ENCODE assay signal across 11 cellular contexts in the genomic region with DNA sequence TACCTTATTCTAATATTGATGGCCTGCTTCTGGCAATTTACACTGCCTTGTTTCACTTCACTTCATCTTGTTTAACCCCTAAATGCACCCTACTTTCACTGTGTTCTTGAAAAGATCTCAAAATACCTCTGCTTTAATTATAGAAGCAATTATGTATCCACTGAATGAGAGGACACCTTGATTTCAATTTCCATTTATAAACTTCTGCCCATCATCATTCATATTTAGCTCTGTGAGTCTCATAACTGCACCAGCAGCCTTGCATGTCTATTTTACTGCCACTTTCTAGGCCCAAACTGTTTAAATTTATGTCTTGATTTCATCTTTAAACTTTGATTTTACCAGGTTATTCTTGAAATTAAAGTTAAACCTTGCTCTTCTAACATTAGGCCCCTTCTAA. TPM values are rescaled to one million over a fixed set of nuclear protein-coding genes. Genes with fewer than 3 reads are reported as not detected.
DNase-seq lines count a peak whose midpoint lies in the region; ATAC-seq and TF ChIP-seq lines count a peak whose summit lies in the region.
"Had no signal": no experiment of that assay in that cellular context is flagged by ENCODE, and none has a peak within 500 bp of the region (broad histone marks: within the 10 kb centered on the region; RNA-seq: fewer than 3 reads in every experiment).

No MANE protein-coding gene starts in this region.

- no peaks in the 10 kb centered on the region for H3K27me3 Mint-ChIP-seq in CD14-positive monocyte (ENCODE audit: low read depth in 3 of 3)
- H3K27me3 Mint-ChIP-seq in brain: no peaks in the 10 kb centered on the region
- H3K27me3 Mint-ChIP-seq in naive B cell: no peaks in the 10 kb centered on the region

- H3K4me3 Mint-ChIP-seq in CD14-positive monocyte (no peak overlapping the region), brain (peak overlapping the region in 3 of 5 experiments; percentile 0 to 18 (median 4)), naive B cell (peak overlapping the region in 2 of 8 donors; percentile 18 to 32)

- in situ Hi-C loops in HAP-1 (cut with MboI; ENCODE audit: low sequenced_read_pairs): no loop called here

- H3K4me3 ChIP-seq in HEK293 (ENCODE audit: low read depth, low read length): no peak overlapping the region
- no peak overlapping the region for H3K4me3 ChIP-seq in HAP-1

- POLR2A ChIA-PET in HEK293 (lab: Yijun Ruan, JAX): no interaction called here

- H3K27ac Mint-ChIP-seq in CD14-positive monocyte: peak overlapping the region in 4 of 7 donors; percentile 0 to 33 (median 14)
- H3K27ac Mint-ChIP-seq in brain: peak overlapping the region in 4 of 5 experiments; percentile 22 to 56 (median 44)
- peak overlapping the region in 5 of 6 donors; percentile 41 to 75 (median 59) for H3K27ac Mint-ChIP-seq in naive B cell

- H3K27ac ChIP-seq in HEK293 (ENCODE audit: extremely low read depth, low read depth, low read length): 0 out of 2 replicates have a peak overlapping the region, but pooled peaks have one; percentile 21

- CTCF ChIA-PET in HEK293 (lab: Yijun Ruan, JAX): no interaction called here

- H3K9me3 Mint-ChIP-seq in CD14-positive monocyte (no peaks in the 10 kb centered on the region), brain (no peaks in the 10 kb centered on the region), naive B cell (no peaks in the 10 kb centered on the region)

- no peaks in the 10 kb centered on the region for H3K27me3 ChIP-seq in HAP-1 (ENCODE audit: low read depth)

- no peak for DNase-seq in CD14-positive monocyte (ENCODE audit: low spot score)
- no peak for DNase-seq in naive B cell
- DNase-seq in HAP-1 (ENCODE audit: low spot score in 2 of 2): no peak
- no peak for DNase-seq in effector CD4-positive, alpha-beta T cell
- DNase-seq in sciatic nerve (ENCODE audit: low spot score): no peak
- DNase-seq: DMS153; NCI-H1436 treated with DMSO at 0.1 percent for 48 hours; stimulated activated CD4-positive, alpha-beta T cell treated with anti-CD3 and anti-CD28 coated beads, Interleukin-2, amount 100 ng/mL, for 48 hours had no signal

- intact Hi-C loops in CD14-positive monocyte (cut with micrococcal nuclease): no loop called here
- intact Hi-C loops in sciatic nerve (cut with DNase I): no loop called here

- H3K36me3 Mint-ChIP-seq in CD14-positive monocyte: peaks cover 16 to 17% of the 10 kb centered on the region in 2 donors
- peaks cover 27% of the 10 kb centered on the region for H3K36me3 Mint-ChIP-seq in brain
- H3K36me3 Mint-ChIP-seq in naive B cell: peaks cover 12 to 13% of the 10 kb centered on the region in 2 donors

- H3K36me3 ChIP-seq in HEK293 (ENCODE audit: control insufficient read depth in 2 of 2, insufficient read depth in 1 of 2, low read length in 2 of 2) (peaks cover 19 to 25% of the 10 kb centered on the region in 2 experiments; a peak in 2 of 3 replicates), HAP-1 (replicated peaks) (peaks cover 15% of the 10 kb centered on the region)

- peaks cover 15% of the 10 kb centered on the region for H3K4me1 ChIP-seq in HEK293 (ENCODE audit: control insufficient read depth, insufficient read depth, low read length)
- H3K4me1 ChIP-seq in HAP-1: peaks cover 10% of the 10 kb centered on the region

- ATAC-seq in naive B cell (ENCODE audit: low read depth in 2 of 2): no peak
- no peak for ATAC-seq in sciatic nerve
- ATAC-seq in GM18873 (IDR thresholded peaks at IDR 0.05; ENCODE audit: low FRiP score, unreplicated experiment): no peak

- no peaks in the 10 kb centered on the region for H3K9me3 ChIP-seq in HEK293 (ENCODE audit: control insufficient read depth, insufficient read depth, low read depth, low read length)
- H3K9me3 ChIP-seq in HAP-1: no peaks in the 10 kb centered on the region

- no peak for TF ChIP-seq CTCF in CD14-positive monocyte (IDR thresholded peaks at IDR 0.05)
- TF ChIP-seq CTCF in HEK293 (tag by site-specific recombination; IDR thresholded peaks at IDR 0.05): no peak
- no peak for TF ChIP-seq CTCF in brain (conservative IDR thresholded peaks at IDR 0.05)

- H3K4me1 Mint-ChIP-seq in CD14-positive monocyte (peaks cover 15% of the 10 kb centered on the region), brain (peaks cover 34% of the 10 kb centered on the region), naive B cell (peaks cover 27 to 63% (median 40%) of the 10 kb centered on the region in 3 donors)

TF ChIP-seq in HEK293, 187 proteins besides CTCF, POLR2A, EP300 and RAD21:
- TF ChIP-seq PRDM1 (tag by site-specific recombination; IDR thresholded peaks at IDR 0.05): 0 out of 2 replicates have a peak, but pooled peaks have one; percentile 3
- TF ChIP-seq ZNF76 (tag by site-specific recombination; IDR thresholded peaks at IDR 0.05; ENCODE audit: borderline replicate concordance, low read depth): no peak

RNA-seq across cellular contexts. Expression of a gene that starts 7.1 kb away (rescaled TPM):
- 1 to 10 TPM; 6.8 to 6.9 TPM for polyA plus RNA-seq in CD14-positive monocyte
- 7.8 TPM for polyA plus RNA-seq in brain (ENCODE audit: insufficient read depth, low read depth, low replicate concordance)
- polyA plus RNA-seq in naive B cell (ENCODE audit: low read depth in 6 of 6): 10 to 100 TPM; 16.1 to 28.3 (median 24.8) TPM
- 5.1 TPM for total RNA-seq in sciatic nerve

RNA-seq across cellular contexts. Expression of a gene that starts 21.6 kb away (rescaled TPM):
- 10 to 100 TPM; 36.3 to 38.0 TPM for polyA plus RNA-seq in CD14-positive monocyte
- polyA plus RNA-seq in brain (ENCODE audit: insufficient read depth, low read depth, low replicate concordance): 10.1 TPM
- 10 to 100 TPM; 27.7 to 33.8 (median 30.0) TPM for polyA plus RNA-seq in naive B cell (ENCODE audit: low read depth in 6 of 6)
- total RNA-seq in sciatic nerve: 16.4 TPM

RNA-seq across cellular contexts. Expression of a gene that starts 21.7 kb away (rescaled TPM):
- polyA plus RNA-seq in CD14-positive monocyte (100 to 1,000 TPM; 408 to 454 TPM), brain (ENCODE audit: insufficient read depth, low read depth, low replicate concordance) (316 TPM), naive B cell (ENCODE audit: low read depth in 6 of 6) (100 to 1,000 TPM; 384 to 554 (median 508) TPM)
- total RNA-seq in sciatic nerve: 185 TPM

RNA-seq across cellular contexts. Expression of a gene that starts 43.4 kb away (rescaled TPM):
- polyA plus RNA-seq in CD14-positive monocyte (10 to 100 TPM; 10.5 to 12.7 TPM), brain (ENCODE audit: insufficient read depth, low read depth, low replicate concordance) (10.6 TPM), naive B cell (ENCODE audit: low read depth in 6 of 6) (10 to 100 TPM in 3 of 6 donors, 1 to 10 TPM in 3; 9.1 to 13.5 (median 10.1) TPM)
- 8.3 TPM for total RNA-seq in sciatic nerve

RNA-seq across cellular contexts. Expression of a gene that starts 45.9 kb away (rescaled TPM):
- polyA plus RNA-seq in CD14-positive monocyte: under 1 TPM; 0.18 to 0.57 TPM
- polyA plus RNA-seq in brain (ENCODE audit: insufficient read depth, low read depth, low replicate concordance): 7.3 TPM
- polyA plus RNA-seq in naive B cell (ENCODE audit: low read depth in 6 of 6): 1 to 10 TPM in 4 of 6 donors, under 1 TPM in 2; 0.34 to 4.7 (median 1.2) TPM
- 2.0 TPM for total RNA-seq in sciatic nerve

Comparison
In these comparisons a context has a peak if more than half of its experiments do, and no peak if none do; other contexts are left out.
1. H3K4me3 Mint-ChIP-seq: peak in brain (3 of 5); none in CD14-positive monocyte (0 of 2).
2. Peak in every context shown above with its lines, with median percentiles within 50 percentile points of each other: H3K27ac Mint-ChIP-seq.